8 cellular contexts compared by ENCODE assay signal in genomic region chr5:41856644-41857491, GRCh38. TPM values are rescaled to one million over a fixed set of nuclear protein-coding genes. Genes with fewer than 3 reads are reported as not detected.
DNase-seq lines count a peak whose midpoint lies in the region; ATAC-seq and TF ChIP-seq lines count a peak whose summit lies in the region.

No MANE protein-coding gene starts in this region.

- peak; percentile 69 for TF ChIP-seq CTCF in BJ (IDR thresholded peaks at IDR 0.05; ENCODE audit: insufficient read depth, low read depth, low read length)

- CTCF ChIA-PET in BJ (lab: Yijun Ruan, JAX) = interaction anchor here (0.6 to 7.7 kb wide), 24 partner anchors 8 to 1033 kb away, joined by 3 to 107 read pairs (median 5); partner anchors contain the start of gene RIMOC1

- POLR2A ChIA-PET in BJ (lab: Charles Lee) = no interaction called here

- DNase-seq in BJ (ENCODE audit: low read depth) (no peak), NCI-H2107 (lab: John Stamatoyannopoulos, UW) (peak; percentile 41), T1000 (lab: John Stamatoyannopoulos, UW) (peak; percentile 38), cerebellum (ENCODE audit: low spot score) (peak; percentile 72), left lobe of liver (ENCODE audit: low spot score) (peak; percentile 47)
- DNase-seq in stimulated activated CD8-positive, alpha-beta memory T cell treated with anti-CD3 and anti-CD28 coated beads, Interleukin-2, amount 100 ng/mL, for 1 hour (ENCODE audit: low read depth in 2 of 2) = peak; percentile 22 to 26

- no peaks in the 10 kb centered on the region for H3K27me3 ChIP-seq in BJ (ENCODE audit: control insufficient read depth, insufficient read depth, low read length)

- no peak overlapping the region for H3K4me3 ChIP-seq in BJ (ENCODE audit: low read depth, low read length)

- H3K36me3 ChIP-seq in BJ (ENCODE audit: control insufficient read depth, insufficient read depth, low read length) = peaks cover under 1% of the 10 kb centered on the region

- ATAC-seq in GM18909 (IDR thresholded peaks at IDR 0.05; ENCODE audit: poor library complexity, unreplicated experiment) (peak; percentile 91), HG03108 (IDR thresholded peaks at IDR 0.05; ENCODE audit: unreplicated experiment) (peak; percentile 84), left lobe of liver (peak; percentile 99)

RNA-seq across cellular contexts. Expression of gene OXCT1, which starts 13.4 kb away (rescaled TPM):
- polyA plus RNA-seq in BJ (2011; rRNA removed) = 12.0 and 23.4 TPM in 2 replicates
- 7.5 and 9.2 TPM in 2 replicates for polyA minus RNA-seq in BJ (2011; rRNA and poly(A)+ RNA removed)
- 49.4 TPM for total RNA-seq in cerebellum
- 0.75 TPM for total RNA-seq in left lobe of liver

RNA-seq across cellular contexts. Expression of gene RIMOC1, which starts 47.3 kb away (rescaled TPM):
- 11.1 and 27.6 TPM in 2 replicates for polyA plus RNA-seq in BJ (2011; rRNA removed)
- 11.7 and 13.9 TPM in 2 replicates for polyA minus RNA-seq in BJ (2011; rRNA and poly(A)+ RNA removed)
- total RNA-seq in cerebellum (27.6 TPM), left lobe of liver (10.6 TPM)

Comparison
In these comparisons a context has a peak if more than half of its experiments do, and no peak if none do; other contexts are left out.
1. RNA of gene OXCT1, which starts 13.4 kb away (total RNA-seq): 49.4 TPM in cerebellum (single experiment); 0.75 TPM in left lobe of liver (single experiment); every median in the first group is over 10 times any median in the second.
2. Peak in every context shown above with its lines, with median percentiles within 50 percentile points of each other: ATAC-seq.